8 cellular contexts compared by ENCODE assay signal in the genomic region with DNA sequence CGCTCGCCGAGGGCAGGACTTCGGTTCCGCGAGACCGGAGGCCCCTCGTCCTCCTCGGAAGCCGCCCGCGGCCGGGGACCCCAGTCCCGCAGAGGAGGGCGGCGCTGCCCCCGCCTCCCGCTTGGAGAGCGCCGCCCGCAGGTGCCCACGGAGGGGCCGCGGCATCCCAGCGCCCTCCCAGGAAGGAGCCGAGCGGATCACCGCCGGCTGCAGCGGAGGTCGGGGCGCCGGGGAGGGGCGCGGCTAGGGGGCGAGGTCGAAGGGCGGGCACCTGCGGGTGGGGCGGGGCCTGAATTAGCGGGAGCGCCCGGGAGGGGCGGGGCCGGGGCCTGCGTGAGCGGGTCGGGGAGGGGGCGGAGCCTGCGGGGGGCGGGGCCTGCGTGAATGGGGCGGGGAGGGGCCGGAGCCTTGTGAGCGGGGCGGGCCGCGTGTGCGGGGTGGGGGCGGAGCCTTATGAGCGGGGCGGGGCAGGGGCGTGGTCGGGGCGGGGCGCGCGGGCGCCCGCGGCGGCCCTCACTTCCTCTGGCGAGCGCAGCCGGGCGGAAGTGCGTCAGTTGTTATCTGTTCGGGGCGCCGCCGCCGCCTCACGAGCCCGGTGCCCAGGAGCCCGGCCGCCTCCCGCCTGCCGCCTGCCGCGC. TPM values are rescaled to one million over a fixed set of nuclear protein-coding genes. Genes with fewer than 3 reads are reported as not detected.
DNase-seq lines count a peak whose midpoint lies in the region; ATAC-seq and TF ChIP-seq lines count a peak whose summit lies in the region.

A gene (plus strand): TSS at position 550 of the 638 bp plus-strand sequence.

- H3K9me3 Mint-ChIP-seq in activated naive CD4-positive, alpha-beta T cell treated with anti-CD3 and anti-CD28 coated beads, Interleukin-2, amount 50 U/mL, for 72 hours = no peaks in the 10 kb centered on the region
- peaks cover 6% of the 10 kb centered on the region for H3K9me3 Mint-ChIP-seq in glutamatergic neuron (ENCODE audit: unreplicated experiment)

- no peaks in the 10 kb centered on the region for H3K9me3 ChIP-seq in osteoblast (ENCODE audit: low read depth, low read length)

- no peak within 1 kb of the TSS for H2AFZ ChIP-seq in osteoblast (ENCODE audit: low read length)

- peak within 1 kb of the TSS; percentile 77 for H3K4me3 ChIP-seq in osteoblast (ENCODE audit: insufficient read depth, low read length)

- H3K4me1 ChIP-seq in osteoblast (ENCODE audit: insufficient read depth, low read length) = peaks cover 9% of the 10 kb centered on the region

- ATAC-seq in HG02571 (IDR thresholded peaks at IDR 0.05; ENCODE audit: unreplicated experiment) = peak; percentile 49
- peak; percentile 84 for ATAC-seq in activated naive CD4-positive, alpha-beta T cell treated with anti-CD3 and anti-CD28 coated beads, Interleukin-2, amount 50 U/mL, for 72 hours

- H3K27ac ChIP-seq in osteoblast (ENCODE audit: low read depth, low read length) (peak within 1 kb of the TSS; percentile 12), temporal lobe (ENCODE audit: low read depth, low read length) (peak within 1 kb of the TSS; percentile 61)

- peaks cover 40% of the 10 kb centered on the region for H4K20me1 ChIP-seq in osteoblast (ENCODE audit: insufficient read depth, low read length)

- H3K36me3 Mint-ChIP-seq in activated naive CD4-positive, alpha-beta T cell treated with anti-CD3 and anti-CD28 coated beads, Interleukin-2, amount 50 U/mL, for 72 hours = peaks cover 0 to 6% of the 10 kb centered on the region in 2 donors
- no peaks in the 10 kb centered on the region for H3K36me3 Mint-ChIP-seq in glutamatergic neuron (ENCODE audit: unreplicated experiment)

- DNase-seq in GF-D8 (lab: John Stamatoyannopoulos, UW) (peak; percentile 72), NCI-H1092 (lab: John Stamatoyannopoulos, UW) (peak; percentile 85), SKM-1 treated with dmso at 0.1 percent for 144 hours (lab: John Stamatoyannopoulos, UW; ENCODE audit: unreplicated experiment) (peak; percentile 45), glutamatergic neuron (peak; percentile 96), osteoblast (ENCODE audit: insufficient read length, low spot score, missing footprints) (peak; percentile 100)
- DNase-seq in activated naive CD4-positive, alpha-beta T cell treated with anti-CD3 and anti-CD28 coated beads, Interleukin-2, amount 50 U/mL, for 72 hours (ENCODE audit: low spot score in 2 of 2) = peak; percentile 87

- H3K36me3 ChIP-seq in osteoblast (ENCODE audit: insufficient read depth, low read length) = no peaks in the 10 kb centered on the region

- peak within 1 kb of the TSS; percentile 98 for H3K4me2 ChIP-seq in osteoblast (ENCODE audit: insufficient read depth, low read length)

- peaks cover 10% of the 10 kb centered on the region for H3K4me1 Mint-ChIP-seq in glutamatergic neuron (ENCODE audit: low read depth, unreplicated experiment)

- H3K27me3 ChIP-seq in osteoblast (ENCODE audit: insufficient read depth, low read length) = no peaks in the 10 kb centered on the region

- peaks cover 6% of the 10 kb centered on the region for H3K27me3 Mint-ChIP-seq in glutamatergic neuron (ENCODE audit: unreplicated experiment)

- H3K79me2 ChIP-seq in osteoblast (ENCODE audit: insufficient read depth, low read length) = peaks cover 41% of the 10 kb centered on the region

- H3K4me3 Mint-ChIP-seq in glutamatergic neuron (ENCODE audit: unreplicated experiment) = peak within 1 kb of the TSS; percentile 85

- no peak for TF ChIP-seq CTCF in glutamatergic neuron (IDR thresholded peaks at IDR 0.05; ENCODE audit: partially characterized antibody, unreplicated experiment)
- no peak for TF ChIP-seq CTCF in osteoblast (IDR thresholded peaks at IDR 0.05; ENCODE audit: extremely low read depth, low read depth, low read length)

- H3K27ac Mint-ChIP-seq in activated naive CD4-positive, alpha-beta T cell treated with anti-CD3 and anti-CD28 coated beads, Interleukin-2, amount 50 U/mL, for 72 hours = peak within 1 kb of the TSS; percentile 73 to 84
- H3K27ac Mint-ChIP-seq in glutamatergic neuron (ENCODE audit: unreplicated experiment) = peak within 1 kb of the TSS; percentile 70

RNA-seq across cellular contexts. Expression of the gene that starts here (rescaled TPM):
- total RNA-seq in activated naive CD4-positive, alpha-beta T cell treated with anti-CD3 and anti-CD28 coated beads, Interleukin-2, amount 50 U/mL, for 72 hours = 10 to 100 TPM; 30.8 to 37.8 TPM
- total RNA-seq in glutamatergic neuron (ENCODE audit: unreplicated experiment) (211 TPM), osteoblast (2.7 and 12.3 TPM in 2 replicates), temporal lobe (43.5 TPM)

Comparison
In these comparisons a context has a peak if more than half of its experiments do, and no peak if none do; other contexts are left out.
1. Peak in every context shown above with its lines: DNase-seq, ATAC-seq, H3K4me3 ChIP-seq and H3K27ac ChIP-seq.
2. DNase-seq: peak in every context shown above with its lines; median percentile 100 in osteoblast; 96 in glutamatergic neuron; 87 in activated naive CD4-positive, alpha-beta T cell treated with anti-CD3 and anti-CD28 coated beads, Interleukin-2, amount 50 U/mL, for 72 hours; 85 in NCI-H1092; 72 in GF-D8; 45 in SKM-1 treated with dmso at 0.1 percent for 144 hours.